Comparison of ENCODE assay signal across 15 cellular contexts in the genomic region with DNA sequence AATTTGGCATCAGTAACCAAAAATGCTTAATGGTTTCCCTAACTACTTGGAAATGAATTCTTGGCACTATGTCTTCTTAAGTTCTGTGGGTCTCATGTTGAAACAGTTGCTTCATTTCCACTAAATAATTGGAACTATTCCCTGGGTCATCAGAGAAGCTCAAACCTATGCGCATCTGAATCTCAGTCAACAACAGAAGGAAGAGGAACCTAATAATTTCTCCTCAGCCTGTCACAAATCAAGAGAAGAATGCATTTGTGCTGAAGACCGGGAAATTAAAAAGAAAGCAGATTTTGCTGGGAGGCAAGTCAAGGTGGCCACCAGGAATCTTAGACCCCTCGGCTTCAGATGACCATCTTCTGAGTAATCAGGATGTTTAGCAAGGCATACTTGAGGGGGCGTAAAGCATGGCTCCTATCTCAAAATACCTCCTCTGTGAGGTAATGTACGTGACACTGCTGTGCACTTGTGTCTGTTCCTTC. TPM values are rescaled to one million over a fixed set of nuclear protein-coding genes. Genes with fewer than 3 reads are reported as not detected.
A peak's percentile ranks its signal among the peaks of the same experiment; 100 is the strongest.
DNase-seq lines count a peak whose midpoint lies in the region; ATAC-seq and TF ChIP-seq lines count a peak whose summit lies in the region.
"Had no signal": no experiment of that assay in that cellular context is flagged by ENCODE, and none has a peak within 500 bp of the region (broad histone marks: within the 10 kb centered on the region; RNA-seq: fewer than 3 reads in every experiment).

No MANE protein-coding gene starts in this region.

- H3K9ac ChIP-seq in mesenchymal stem cell (ENCODE audit: low read length): peak overlapping the region; percentile 35
- H3K9ac ChIP-seq: BLaER1 had no signal

- no peak overlapping the region for H2BK120ac ChIP-seq in mesenchymal stem cell (ENCODE audit: low read depth, low read length)

- no peak overlapping the region for H4K8ac ChIP-seq in mesenchymal stem cell (ENCODE audit: low read length)

- no peak overlapping the region for H3K4me3 ChIP-seq in cardiac fibroblast (replicated peaks in 1 of 2; ENCODE audit: low read depth in 2 of 2, low read length in 2 of 2)
- peak overlapping the region in 1 of 2 experiments; percentile 39 for H3K4me3 ChIP-seq in mesenchymal stem cell (ENCODE audit: insufficient read depth in 1 of 2, low read depth in 1 of 2, low read length in 2 of 2)
- H3K4me3 ChIP-seq: BLaER1, PC-9, tibial nerve had no signal

- H3K14ac ChIP-seq in mesenchymal stem cell (ENCODE audit: low read length in 2 of 2): no peak overlapping the region

- H4K91ac ChIP-seq in mesenchymal stem cell (ENCODE audit: low read length): no peak overlapping the region

- H3K4me2 ChIP-seq in mesenchymal stem cell (ENCODE audit: low read length, poor library complexity, severe bottlenecking): no peak overlapping the region
- H3K4me2 ChIP-seq: BLaER1, PC-9 had no signal

- H3K23ac ChIP-seq in mesenchymal stem cell (ENCODE audit: low read length in 2 of 2): no peak overlapping the region

- H2BK15ac ChIP-seq in mesenchymal stem cell (ENCODE audit: low read depth, poor library complexity, severe bottlenecking): no peak overlapping the region

- H3K9me3 ChIP-seq in mesenchymal stem cell (ENCODE audit: control insufficient read depth, low read length): no peaks in the 10 kb centered on the region
- H3K9me3 ChIP-seq: BLaER1, tibial nerve had no signal

- no peaks in the 10 kb centered on the region for H3K79me1 ChIP-seq in mesenchymal stem cell (replicated peaks; ENCODE audit: low read length, poor library complexity, severe bottlenecking)

- TF ChIP-seq CTCF in cardiac fibroblast (IDR thresholded peaks at IDR 0.05; ENCODE audit: low read depth, low read length): no peak

- no peak for ATAC-seq in HG03432 (IDR thresholded peaks at IDR 0.05; ENCODE audit: unreplicated experiment)
- ATAC-seq: activated naive CD4-positive, alpha-beta T cell treated with anti-CD3 and anti-CD28 coated beads, Interleukin-2, amount 50 U/mL, for 72 hours had no signal

- H3K4ac ChIP-seq in mesenchymal stem cell (ENCODE audit: low read depth in 1 of 2, low read length in 2 of 2): no peak overlapping the region

- H2BK5ac ChIP-seq in mesenchymal stem cell (ENCODE audit: low read depth, low read length, poor library complexity, severe bottlenecking): no peak overlapping the region

- no peak overlapping the region for H3K18ac ChIP-seq in mesenchymal stem cell (ENCODE audit: low read depth in 1 of 2, low read length in 2 of 2)

- no peaks in the 10 kb centered on the region for H3K36me3 ChIP-seq in mesenchymal stem cell (ENCODE audit: control insufficient read depth in 1 of 2, insufficient read depth in 2 of 2, low read depth in 1 of 2, low read length in 2 of 2)
- H3K36me3 ChIP-seq: BLaER1, tibial nerve had no signal

- no peak overlapping the region for H3K27ac ChIP-seq in mesenchymal stem cell (ENCODE audit: low read length, poor library complexity, severe bottlenecking)
- H3K27ac ChIP-seq: BLaER1, PC-9 had no signal

- H3K4me1 ChIP-seq in mesenchymal stem cell (ENCODE audit: control insufficient read depth, insufficient read depth, low read depth, low read length): peaks cover 4% of the 10 kb centered on the region

- H2AK5ac ChIP-seq in mesenchymal stem cell (ENCODE audit: low read length, severe bottlenecking): no peak overlapping the region

- DNase-seq in AG08395 (ENCODE audit: low spot score) (peak; percentile 74), M059J (ENCODE audit: low read depth) (peak; percentile 71), cardiac fibroblast (ENCODE audit: low read depth in 2 of 2) (peak; percentile 76 to 91), mesenchymal stem cell (peak; percentile 51), GM19238 (ENCODE audit: insufficient read length, low spot score) (no peak), T-helper 9 cell (no peak), AML-193 (lab: John Stamatoyannopoulos, UW) (no peak)
- DNase-seq: effector CD8-positive, alpha-beta T cell; NCI-H2107; PC-9 had no signal

- H3K27me3 ChIP-seq in mesenchymal stem cell (ENCODE audit: control insufficient read depth in 1 of 2, insufficient read depth in 1 of 2, low read length in 2 of 2): no peaks in the 10 kb centered on the region
- H3K27me3 ChIP-seq: BLaER1, tibial nerve had no signal

- no peak overlapping the region for H2BK12ac ChIP-seq in mesenchymal stem cell (ENCODE audit: low read length in 2 of 2)

- no peak overlapping the region for H2AFZ ChIP-seq in mesenchymal stem cell (ENCODE audit: low read depth, low read length)
- H2AFZ ChIP-seq: PC-9 had no signal

- WGBS in mesenchymal stem cell: 17% methylated on average over 5 of the region's 5 CpGs

RNA-seq across cellular contexts. Expression of gene TOMM7, which starts 41.4 kb away (rescaled TPM):
- total RNA-seq in M059J (2014; rRNA removed; shearing (Covaris generic)): 130 and 179 TPM in 2 replicates
- polyA plus RNA-seq in mesenchymal stem cell (2013, experiment 1 of 2): 442 TPM
- 440 TPM for polyA plus RNA-seq in mesenchymal stem cell (2013, experiment 2 of 2)

RNA-seq across cellular contexts. Expression of gene IL6, which starts 54.3 kb away (rescaled TPM):
- total RNA-seq in M059J (2014; rRNA removed; shearing (Covaris generic)): 9.4 and 14.2 TPM in 2 replicates
- polyA plus RNA-seq in mesenchymal stem cell (2013, experiment 1 of 2): 123 TPM
- polyA plus RNA-seq in mesenchymal stem cell (2013, experiment 2 of 2): 124 TPM
- total RNA-seq: activated naive CD4-positive, alpha-beta T cell treated with anti-CD3 and anti-CD28 coated beads, Interleukin-2, amount 50 U/mL, for 72 hours; skeletal muscle tissue had no signal

Comparison
In these comparisons a context has a peak if more than half of its experiments do, and no peak if none do; other contexts are left out.
1. DNase-seq: peak in AG08395 (single experiment), M059J (single experiment), cardiac fibroblast (2 of 2) and mesenchymal stem cell (single experiment); none in GM19238 (single experiment), T-helper 9 cell (single experiment) and AML-193 (0 of 2).